15 cellular contexts compared by ENCODE assay signal in the genomic region with DNA sequence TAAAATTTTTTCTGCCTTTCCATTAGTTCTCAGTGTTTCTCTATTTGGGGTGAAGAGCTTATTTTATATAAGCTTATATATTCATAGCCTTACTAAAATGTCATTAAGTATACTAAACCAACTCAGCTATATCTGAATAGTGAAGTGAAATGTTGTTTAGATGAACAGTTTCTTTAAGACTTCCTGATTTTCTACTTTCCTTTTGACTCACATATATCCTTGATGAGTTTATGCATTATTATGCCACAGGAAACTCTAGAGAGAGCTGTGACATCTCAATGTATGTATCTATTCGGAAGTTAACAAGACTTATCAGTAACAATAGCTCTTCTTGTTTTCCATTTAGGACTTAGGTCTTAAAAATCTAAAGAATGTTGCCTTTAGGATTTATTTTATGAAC.
"Had no signal": no experiment of that assay in that cellular context is flagged by ENCODE, and none has a peak within 500 bp of the region (broad histone marks: within the 10 kb centered on the region; RNA-seq: fewer than 3 reads in every experiment).

No MANE protein-coding gene starts in this region.

- DNase-seq: activated CD4-positive, alpha-beta T cell treated with anti-CD3 and anti-CD28 coated beads, Interleukin-2, amount 10 ng/mL, durations not matched to agents 24 days and 14 days; activated CD4-positive, CD25-positive, alpha-beta regulatory T cell; activated CD8-positive, alpha-beta memory T cell treated with anti-CD3 and anti-CD28 coated beads, Interleukin-2, amount 50 U/mL, for 48 hours; activated gamma-delta T cell treated with Interleukin-2 at 50 U/mL for 16 hours; amniotic stem cell; caudate nucleus; colonic mucosa; hippocampal formation; left lung; mammary epithelial cell; right lobe of liver; trophoblast cell had no signal

- H3K4me3 Mint-ChIP-seq: activated CD4-positive, alpha-beta T cell treated with anti-CD3 and anti-CD28 coated beads, Interleukin-2, amount 10 ng/mL, durations not matched to agents 24 days and 14 days; activated naive CD8-positive, alpha-beta T cell; natural killer cell treated with Interleukin-12 subunit alpha and Interleukin-12 subunit beta and Interleukin-15 and Interleukin-18, amount 100 ng/mL, for 72 hours; stimulated activated naive CD8-positive, alpha-beta T cell treated with anti-CD3 and anti-CD28 coated beads, Interleukin-15, Interleukin-2, amounts not matched to agents 100 ng/mL and 50 ng/mL, for 24 hours had no signal

- ATAC-seq: left lung; natural killer cell treated with Interleukin-12 subunit alpha and Interleukin-12 subunit beta and Interleukin-15 and Interleukin-18, amount 100 ng/mL, for 72 hours; right lobe of liver had no signal

- H3K36me3 Mint-ChIP-seq: activated naive CD8-positive, alpha-beta T cell; natural killer cell treated with Interleukin-12 subunit alpha and Interleukin-12 subunit beta and Interleukin-15 and Interleukin-18, amount 100 ng/mL, for 72 hours had no signal

- H3K27ac Mint-ChIP-seq: activated CD4-positive, alpha-beta T cell treated with anti-CD3 and anti-CD28 coated beads, Interleukin-2, amount 10 ng/mL, durations not matched to agents 24 days and 14 days; activated naive CD8-positive, alpha-beta T cell; natural killer cell treated with Interleukin-12 subunit alpha and Interleukin-12 subunit beta and Interleukin-15 and Interleukin-18, amount 100 ng/mL, for 72 hours; stimulated activated naive CD8-positive, alpha-beta T cell treated with anti-CD3 and anti-CD28 coated beads, Interleukin-15, Interleukin-2, amounts not matched to agents 100 ng/mL and 50 ng/mL, for 24 hours had no signal

- H3K27me3 Mint-ChIP-seq: activated CD4-positive, alpha-beta T cell treated with anti-CD3 and anti-CD28 coated beads, Interleukin-2, amount 10 ng/mL, durations not matched to agents 24 days and 14 days; activated naive CD8-positive, alpha-beta T cell; natural killer cell treated with Interleukin-12 subunit alpha and Interleukin-12 subunit beta and Interleukin-15 and Interleukin-18, amount 100 ng/mL, for 72 hours; stimulated activated naive CD8-positive, alpha-beta T cell treated with anti-CD3 and anti-CD28 coated beads, Interleukin-15, Interleukin-2, amounts not matched to agents 100 ng/mL and 50 ng/mL, for 24 hours had no signal

- H3K4me1 Mint-ChIP-seq: activated CD4-positive, alpha-beta T cell treated with anti-CD3 and anti-CD28 coated beads, Interleukin-2, amount 10 ng/mL, durations not matched to agents 24 days and 14 days had no signal
